Comparison of ENCODE assay signal across 13 cellular contexts in the genomic region with DNA sequence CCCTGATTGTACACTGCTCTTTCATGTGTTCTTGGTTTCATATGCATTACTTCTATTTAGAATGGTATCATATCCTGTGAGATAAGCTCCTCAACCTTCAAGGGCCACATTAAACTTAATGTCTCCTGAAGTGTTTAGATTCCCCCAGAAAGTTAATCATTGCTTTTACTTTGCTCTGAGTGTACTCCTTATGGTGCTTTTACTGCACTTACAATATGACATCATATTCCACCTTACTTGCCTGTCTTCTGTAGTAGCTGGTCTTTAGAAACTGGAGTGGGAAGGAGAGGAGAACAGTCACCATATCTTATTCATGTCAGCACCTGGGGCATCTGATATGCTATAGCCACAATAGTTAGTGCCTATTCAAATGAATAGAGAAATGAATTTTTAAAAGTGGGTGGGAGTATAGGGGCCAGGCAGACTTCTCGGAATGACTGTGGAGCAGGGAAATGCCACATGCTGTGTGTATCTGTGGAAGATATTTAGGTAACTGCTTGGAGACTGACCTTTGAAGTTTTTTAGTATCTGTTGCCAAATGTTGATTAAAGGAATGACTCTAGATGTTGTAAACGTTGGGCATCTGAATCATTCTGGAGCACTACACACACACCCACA. TPM values are rescaled to one million over a fixed set of nuclear protein-coding genes. Genes with fewer than 3 reads are reported as not detected.
DNase-seq lines count a peak whose midpoint lies in the region; ATAC-seq and TF ChIP-seq lines count a peak whose summit lies in the region.
"Had no signal": no experiment of that assay in that cellular context is flagged by ENCODE, and none has a peak within 500 bp of the region (broad histone marks: within the 10 kb centered on the region; RNA-seq: fewer than 3 reads in every experiment).

No MANE protein-coding gene starts in this region.

- 65 to 68% (median 66%) methylated on average over 2 of the region's 2 CpGs for WGBS in psoas muscle, 3 donors

- peak; percentile 40 for DNase-seq in stimulated activated CD4-positive, alpha-beta T cell treated with anti-CD3 and anti-CD28 coated beads, Interleukin-1b, Interleukin-23, amount 100 ng/mL, for 48 hours
- no peak for DNase-seq in stimulated activated CD4-positive, alpha-beta T cell treated with anti-CD3 and anti-CD28 coated beads, Interleukin-4, amount 100 ng/mL, for 1 hour
- DNase-seq in gastrocnemius medialis (no peak), psoas muscle (no peak)
- DNase-seq in activated T-helper 1 cell treated with anti-CD3 and anti-CD28 coated beads, Interleukin-12 subunit alpha, Interleukin-12 subunit beta, Interleukin-2, Interleukin-4 antibody, amounts not matched to agents 30 ng/mL and 10 ng/mL and 1 ng/mL, durations not matched to agents 14 hours and 24 hours and 36 hours (ENCODE audit: low spot score), result no peak
- DNase-seq in activated effector memory CD4-positive, alpha-beta T cell treated with anti-CD3 and anti-CD28 coated beads, Interleukin-2, amount 50 U/mL, for 16 hours, result no peak
- DNase-seq: naive B cell, NCI-H1694, PC-9 had no signal

- H3K36me3 Mint-ChIP-seq in activated T-helper 1 cell treated with anti-CD3 and anti-CD28 coated beads, Interleukin-12 subunit alpha, Interleukin-12 subunit beta, Interleukin-2, Interleukin-4 antibody, amounts not matched to agents 30 ng/mL and 10 ng/mL and 1 ng/mL, durations not matched to agents 14 hours and 24 hours and 36 hours (ENCODE audit: low read depth), result peaks cover 13% of the 10 kb centered on the region
- H3K36me3 Mint-ChIP-seq: naive B cell had no signal

- no peak overlapping the region for H3K4me3 ChIP-seq in gastrocnemius medialis
- no peak overlapping the region for H3K4me3 ChIP-seq in psoas muscle
- H3K4me3 ChIP-seq: BLaER1, PC-9, suprapubic skin had no signal

- TF ChIP-seq CTCF in gastrocnemius medialis (IDR thresholded peaks at IDR 0.05 in 4 of 5, conservative IDR thresholded peaks at IDR 0.05 in 1 of 5), result no peak
- TF ChIP-seq CTCF in psoas muscle (IDR thresholded peaks at IDR 0.05), result no peak

- in situ Hi-C loops in gastrocnemius medialis (cut with MboI; ENCODE audit: low sequenced_read_pairs in 4 of 4), result no loop called here

- H3K4me3 Mint-ChIP-seq in activated T-helper 1 cell treated with anti-CD3 and anti-CD28 coated beads, Interleukin-12 subunit alpha, Interleukin-12 subunit beta, Interleukin-2, Interleukin-4 antibody, amounts not matched to agents 30 ng/mL and 10 ng/mL and 1 ng/mL, durations not matched to agents 14 hours and 24 hours and 36 hours, result no peak overlapping the region
- H3K4me3 Mint-ChIP-seq: naive B cell had no signal

- H3K9me3 Mint-ChIP-seq in activated T-helper 1 cell treated with anti-CD3 and anti-CD28 coated beads, Interleukin-12 subunit alpha, Interleukin-12 subunit beta, Interleukin-2, Interleukin-4 antibody, amounts not matched to agents 30 ng/mL and 10 ng/mL and 1 ng/mL, durations not matched to agents 14 hours and 24 hours and 36 hours, result no peaks in the 10 kb centered on the region
- H3K9me3 Mint-ChIP-seq: naive B cell had no signal

- H3K27ac Mint-ChIP-seq in activated T-helper 1 cell treated with anti-CD3 and anti-CD28 coated beads, Interleukin-12 subunit alpha, Interleukin-12 subunit beta, Interleukin-2, Interleukin-4 antibody, amounts not matched to agents 30 ng/mL and 10 ng/mL and 1 ng/mL, durations not matched to agents 14 hours and 24 hours and 36 hours, result no peak overlapping the region
- H3K27ac Mint-ChIP-seq: naive B cell had no signal

- H3K4me1 ChIP-seq in gastrocnemius medialis (peaks cover 3 to 6% of the 10 kb centered on the region in 2 donors), psoas muscle (no peaks in the 10 kb centered on the region)
- H3K4me1 ChIP-seq: BLaER1 had no signal

- ATAC-seq in HG02642 (IDR thresholded peaks at IDR 0.05; ENCODE audit: poor library complexity, unreplicated experiment), result peak; percentile 86
- ATAC-seq in HG03457 (IDR thresholded peaks at IDR 0.05; ENCODE audit: unreplicated experiment), result peak; percentile 92
- ATAC-seq in gastrocnemius medialis, result no peak
- no peak for ATAC-seq in psoas muscle

- H3K4me1 Mint-ChIP-seq in activated T-helper 1 cell treated with anti-CD3 and anti-CD28 coated beads, Interleukin-12 subunit alpha, Interleukin-12 subunit beta, Interleukin-2, Interleukin-4 antibody, amounts not matched to agents 30 ng/mL and 10 ng/mL and 1 ng/mL, durations not matched to agents 14 hours and 24 hours and 36 hours (ENCODE audit: low read depth), result peaks cover 13% of the 10 kb centered on the region
- H3K4me1 Mint-ChIP-seq: naive B cell had no signal

- H3K9me3 ChIP-seq in gastrocnemius medialis (no peaks in the 10 kb centered on the region), psoas muscle (no peaks in the 10 kb centered on the region)
- H3K9me3 ChIP-seq: BLaER1, suprapubic skin had no signal

- no peaks in the 10 kb centered on the region for H3K36me3 ChIP-seq in gastrocnemius medialis
- H3K36me3 ChIP-seq in psoas muscle (ENCODE audit: insufficient read depth in 1 of 2, low read depth in 1 of 2), result no peaks in the 10 kb centered on the region
- H3K36me3 ChIP-seq: suprapubic skin had no signal

- intact Hi-C loops in gastrocnemius medialis (cut with DNase I; ENCODE audit: low total_unique reads) (no loop called here), psoas muscle (cut with DNase I) (no loop called here)
- intact Hi-C loops in activated T-helper 1 cell treated with anti-CD3 and anti-CD28 coated beads, Interleukin-12 subunit alpha, Interleukin-12 subunit beta, Interleukin-2, Interleukin-4 antibody, amounts not matched to agents 30 ng/mL and 10 ng/mL and 1 ng/mL, durations not matched to agents 14 hours and 24 hours and 36 hours (cut with micrococcal nuclease), result loop anchor here (1.0 to 5.0 kb wide), 4 partner anchors 7 to 1650 kb away; no protein-coding TSS in a partner anchor

- no peaks in the 10 kb centered on the region for H3K27me3 Mint-ChIP-seq in activated T-helper 1 cell treated with anti-CD3 and anti-CD28 coated beads, Interleukin-12 subunit alpha, Interleukin-12 subunit beta, Interleukin-2, Interleukin-4 antibody, amounts not matched to agents 30 ng/mL and 10 ng/mL and 1 ng/mL, durations not matched to agents 14 hours and 24 hours and 36 hours (ENCODE audit: insufficient read depth)
- H3K27me3 Mint-ChIP-seq: naive B cell had no signal

- no peak for TF ChIP-seq POLR2A in gastrocnemius medialis (IDR thresholded peaks at IDR 0.05)

- H3K27ac ChIP-seq in gastrocnemius medialis (no peak overlapping the region), psoas muscle (no peak overlapping the region)
- H3K27ac ChIP-seq: BLaER1, PC-9, suprapubic skin had no signal

- H3K27me3 ChIP-seq in gastrocnemius medialis (no peaks in the 10 kb centered on the region), psoas muscle (ENCODE audit: insufficient read depth in 3 of 3, low read length in 2 of 3) (no peaks in the 10 kb centered on the region)
- H3K27me3 ChIP-seq: BLaER1, suprapubic skin had no signal

RNA-seq across cellular contexts. Expression of a gene that starts 40.2 kb away (rescaled TPM):
- total RNA-seq in gastrocnemius medialis (10 to 100 TPM in 2 of 4 donors, 1 to 10 TPM in 2; 3.2 to 17.5 (median 9.9) TPM), psoas muscle (1 to 10 TPM; 3.1 to 6.6 (median 4.2) TPM)
- 36.3 and 43.3 TPM in 2 replicates for total RNA-seq in activated T-helper 1 cell treated with anti-CD3 and anti-CD28 coated beads, Interleukin-12 subunit alpha, Interleukin-12 subunit beta, Interleukin-2, Interleukin-4 antibody, amounts not matched to agents 30 ng/mL and 10 ng/mL and 1 ng/mL, durations not matched to agents 14 hours and 24 hours and 36 hours
- 1 to 10 TPM in 2 of 3 donors, under 1 TPM in 1; 0.69 to 2.9 (median 2.3) TPM for polyA plus RNA-seq in psoas muscle

Comparison
In these comparisons a context has a peak if more than half of its experiments do, and no peak if none do; other contexts are left out.
1. ATAC-seq: peak in HG02642 (single experiment) and HG03457 (single experiment); none in gastrocnemius medialis (0 of 2) and psoas muscle (0 of 4).